ENCODE assay signal across 9 cellular contexts in genomic region chr11:29210426-29210825, GRCh38.
"Had no signal": no experiment of that assay in that cellular context is flagged by ENCODE, and none has a peak within 500 bp of the region (broad histone marks: within the 10 kb centered on the region; RNA-seq: fewer than 3 reads in every experiment).

No MANE protein-coding gene starts in this region.

- H3K9me3 ChIP-seq: HAP-1 had no signal

- DNase-seq: GM23248, GOT3, H7, H9, HCEC 1CT, HFFc6 had no signal

- H3K4me2 ChIP-seq: GM23338 had no signal

- ATAC-seq: GM23338, HCT116 had no signal

- H3K9ac ChIP-seq: GM23248 had no signal

- H3K4me1 ChIP-seq: HAP-1 had no signal

- H3K4me3 ChIP-seq: GM23248, GM23338, HAP-1 had no signal

- H3K36me3 ChIP-seq: HAP-1 had no signal

- H3K27ac ChIP-seq: GM23248 had no signal

- H2AFZ ChIP-seq: GM23248, GM23338 had no signal
